16 cellular contexts compared by ENCODE assay signal in genomic region chr9:115194216-115194615, GRCh38.
"Had no signal": no experiment of that assay in that cellular context is flagged by ENCODE, and none has a peak within 500 bp of the region (broad histone marks: within the 10 kb centered on the region; RNA-seq: fewer than 3 reads in every experiment).

No MANE protein-coding gene starts in this region.

- ATAC-seq: activated CD8-positive, alpha-beta T cell treated with anti-CD3 and anti-CD28 coated beads for 36 hours; body of pancreas; left lung had no signal

- H3K27me3 ChIP-seq: body of pancreas, dorsolateral prefrontal cortex, gastrocnemius medialis, heart left ventricle, left lung, tibial artery had no signal

- H3K9me3 ChIP-seq: gastrocnemius medialis, tibial artery had no signal

- H3K36me3 ChIP-seq: gastrocnemius medialis, heart left ventricle, left lung, tibial artery had no signal

- DNase-seq: activated CD4-positive, alpha-beta T cell treated with anti-CD3 and anti-CD28 coated beads, Interleukin-2, amount 10 ng/mL, durations not matched to agents 24 days and 14 days; activated CD8-positive, alpha-beta T cell treated with anti-CD3 and anti-CD28 coated beads for 36 hours; activated naive CD4-positive, alpha-beta T cell treated with anti-CD3 and anti-CD28 coated beads for 36 hours; activated T-cell treated with anti-CD3 and anti-CD28 coated beads, Interleukin-2, amount 50 U/mL, for 1 hour; body of pancreas; dorsolateral prefrontal cortex; gastrocnemius medialis; heart left ventricle; kidney; left lung; mammary epithelial cell; stimulated activated CD4-positive, alpha-beta T cell treated with anti-CD3 and anti-CD28 coated beads, Interleukin-12 subunit alpha, Interleukin-12 subunit beta, amount 100 ng/mL, for 4 hours; stimulated activated CD4-positive, alpha-beta T cell treated with anti-CD3 and anti-CD28 coated beads, Interleukin-1b, Interleukin-23, amount 100 ng/mL, for 48 hours; stimulated activated CD8-positive, alpha-beta memory T cell treated with anti-CD3 and anti-CD28 coated beads, Interleukin-4, amount 100 ng/mL, for 48 hours; stimulated activated naive CD4-positive, alpha-beta T cell; tibial artery had no signal

- H3K4me3 ChIP-seq: body of pancreas, dorsolateral prefrontal cortex, gastrocnemius medialis, heart left ventricle, left lung, tibial artery had no signal
